Comparison of ENCODE assay signal across 12 cellular contexts in genomic region chr17:28763137-28763799, GRCh38. TPM values are rescaled to one million over a fixed set of nuclear protein-coding genes. Genes with fewer than 3 reads are reported as not detected.
DNase-seq lines count a peak whose midpoint lies in the region; ATAC-seq, FAIRE-seq and TF ChIP-seq lines count a peak whose summit lies in the region.
"Had no signal": no experiment of that assay in that cellular context is flagged by ENCODE, and none has a peak within 500 bp of the region (broad histone marks: within the 10 kb centered on the region; RNA-seq: fewer than 3 reads in every experiment).

No MANE protein-coding gene starts in this region.

- no peaks in the 10 kb centered on the region for H3K9me3 Mint-ChIP-seq in WTC11
- H3K9me3 Mint-ChIP-seq: activated naive CD4-positive, alpha-beta T cell treated with anti-CD3 and anti-CD28 coated beads, Interleukin-2, amount 10 ng/mL, durations not matched to agents 7 days and 5 days had no signal

- H3K9me3 ChIP-seq in uterus = no peaks in the 10 kb centered on the region
- no peaks in the 10 kb centered on the region for H3K9me3 ChIP-seq in ovary
- H3K9me3 ChIP-seq: heart left ventricle, MG63 had no signal

- TF ChIP-seq EP300 in ovary (IDR thresholded peaks at IDR 0.05) = no peak

- FAIRE-seq in GM12891 (lab: Jason Lieb, UNC) = peak; percentile 72

- no peak for TF ChIP-seq POLR2A in GM12891 (IDR thresholded peaks at IDR 0.05; ENCODE audit: low read depth, low read length)
- no peak for TF ChIP-seq POLR2A in uterus (IDR thresholded peaks at IDR 0.05)
- TF ChIP-seq POLR2A in ovary (IDR thresholded peaks at IDR 0.05) = no peak

- TF ChIP-seq CTCF in WTC11 (IDR thresholded peaks at IDR 0.05) (no peak), omental fat pad (IDR thresholded peaks at IDR 0.05) (no peak), uterus (IDR thresholded peaks at IDR 0.05) (no peak), RWPE1 (conservative IDR thresholded peaks at IDR 0.05; ENCODE audit: low read depth) (no peak), ovary (IDR thresholded peaks at IDR 0.05) (no peak)

- H3K4me1 ChIP-seq in uterus = no peaks in the 10 kb centered on the region
- no peaks in the 10 kb centered on the region for H3K4me1 ChIP-seq in ovary (ENCODE audit: insufficient read depth)

- 85 to 91% (median 90%) methylated on average over 1 of the region's 1 CpG for WGBS in ovary, 3 donors

- H3K27ac Mint-ChIP-seq in WTC11 = peak overlapping the region; percentile 54

- no peaks in the 10 kb centered on the region for H3K36me3 ChIP-seq in uterus
- no peaks in the 10 kb centered on the region for H3K36me3 ChIP-seq in ovary

- intact Hi-C loops in uterus (cut with DNase I; ENCODE audit: low total_unique reads) = loop anchor here (10.0 kb wide), 2 partner anchors 92 to 132 kb away; partner anchors contain the start of genes ERAL1 and FLOT2
- intact Hi-C loops in ovary (cut with DNase I) = loop anchor here in 3 of 4 donors (5.0 to 10.0 kb wide), 3 partner anchors 92 to 152 kb away; partner anchors contain the start of genes DHRS13 (in 1 of the 3) and ERAL1 (in 1 of the 3)

- no peak overlapping the region for H3K27ac ChIP-seq in uterus
- no peak overlapping the region for H3K27ac ChIP-seq in RWPE1
- no peak overlapping the region for H3K27ac ChIP-seq in ovary
- H3K27ac ChIP-seq: coronary artery, heart left ventricle had no signal

- H3K27me3 ChIP-seq in uterus (no peaks in the 10 kb centered on the region), ovary (no peaks in the 10 kb centered on the region)
- H3K27me3 ChIP-seq: heart left ventricle, MG63 had no signal

- H3K4me3 ChIP-seq in uterus = no peak overlapping the region
- no peak overlapping the region for H3K4me3 ChIP-seq in ovary
- H3K4me3 ChIP-seq: coronary artery, heart left ventricle, MG63 had no signal

- DNase-seq in GM12891 (ENCODE audit: insufficient read length, low spot score) = no peak
- no peak for DNase-seq in WTC11 (ENCODE audit: low spot score)
- no peak for DNase-seq in omental fat pad (ENCODE audit: low spot score)
- DNase-seq in uterus = no peak
- DNase-seq in globus pallidus (ENCODE audit: low spot score) = no peak
- no peak for DNase-seq in RWPE1 (ENCODE audit: low spot score)
- DNase-seq in ovary = no peak

- H3K36me3 Mint-ChIP-seq in WTC11 = peaks cover 35% of the 10 kb centered on the region

- peaks cover 54% of the 10 kb centered on the region for H3K4me1 Mint-ChIP-seq in WTC11

- CTCF ChIA-PET in WTC11 (lab: Charles Lee) (interaction anchor here (0.6 to 6.5 kb wide), 53 partner anchors 10 to 858 kb away, joined by 3 to 147 read pairs (median 8); partner anchors contain the start of genes BLTP2, ERAL1, FAM222B and FLOT2), RWPE1 (lab: Yijun Ruan, JAX) (interaction anchor here (0.6 to 4.2 kb wide), 22 partner anchors 8 to 190 kb away, joined by 3 to 25 read pairs (median 5); partner anchors contain the start of genes DHRS13, FAM222B and TLCD1)

- POLR2A ChIA-PET in WTC11 (lab: Charles Lee) (interaction anchor here (0.6 to 2.0 kb wide), 5 partner anchors 11 to 107 kb away, joined by 3 to 9 read pairs (median 3); no protein-coding TSS in a partner anchor), RWPE1 (lab: Yijun Ruan, JAX; ENCODE audit: low non-redundant PET) (interaction anchor here (0.5 kb wide), 1 partner anchor 50 kb away, joined by 8 read pairs; no protein-coding TSS in a partner anchor)

- no peak overlapping the region for H3K4me3 Mint-ChIP-seq in WTC11
- H3K4me3 Mint-ChIP-seq: activated naive CD4-positive, alpha-beta T cell treated with anti-CD3 and anti-CD28 coated beads, Interleukin-2, amount 10 ng/mL, durations not matched to agents 7 days and 5 days had no signal

- no peaks in the 10 kb centered on the region for H3K27me3 Mint-ChIP-seq in WTC11 (ENCODE audit: low read depth)
- H3K27me3 Mint-ChIP-seq: activated naive CD4-positive, alpha-beta T cell treated with anti-CD3 and anti-CD28 coated beads, Interleukin-2, amount 10 ng/mL, durations not matched to agents 7 days and 5 days had no signal

- ATAC-seq in GM21447 (IDR thresholded peaks at IDR 0.05; ENCODE audit: unreplicated experiment) (peak; percentile 56), WTC11 (no peak), omental fat pad (ENCODE audit: low FRiP score) (peak; percentile 30)

TF ChIP-seq in GM12891, 5 proteins besides CTCF, POLR2A, EP300 and RAD21:
- TF ChIP-seq TAF1 (IDR thresholded peaks at IDR 0.05; ENCODE audit: low read depth, low read length) (no peak), PAX5 (IDR thresholded peaks at IDR 0.05; ENCODE audit: insufficient read depth, low read length, severe bottlenecking) (no peak), POU2F2 (IDR thresholded peaks at IDR 0.05; ENCODE audit: low read depth, low read length) (no peak), SPI1 (IDR thresholded peaks at IDR 0.05; ENCODE audit: low read depth, low read length) (no peak), POLR2AphosphoS5 (IDR thresholded peaks at IDR 0.05; ENCODE audit: low read depth, low read length) (no peak)
TF ChIP-seq in GM12891: peak in this region for 0.

TF ChIP-seq in WTC11, 78 proteins besides CTCF, POLR2A, EP300 and RAD21 (continues in another document):
- TF ChIP-seq ZNF423 (CRISPR knock-in tag; IDR thresholded peaks at IDR 0.05) (no peak), CREM (CRISPR knock-in tag; IDR thresholded peaks at IDR 0.05) (no peak), USF2 (CRISPR knock-in tag; IDR thresholded peaks at IDR 0.05) (no peak), ATF6 (CRISPR knock-in tag; IDR thresholded peaks at IDR 0.05) (no peak), CREB1 (CRISPR knock-in tag; IDR thresholded peaks at IDR 0.05) (no peak), OVOL2 (CRISPR knock-in tag; IDR thresholded peaks at IDR 0.05; ENCODE audit: borderline replicate concordance) (no peak)

RNA-seq across cellular contexts. Expression of gene TRAF4, which starts 19.5 kb away (rescaled TPM):
- 99.4 TPM for polyA plus RNA-seq in GM12891 (2012; ENCODE audit: low read depth, missing spikeins)
- total RNA-seq in WTC11 (2021) (192 to 268 TPM (median 192 TPM) in 3 replicates), omental fat pad (10 to 100 TPM in 2 of 4 donors, 1 to 10 TPM in 2; 8.4 to 66.7 (median 30.7) TPM), uterus (10 to 100 TPM in 2 of 4 donors, under 1 TPM in 2; under 0.01 to 22.4 (median 11.4) TPM), ovary (10 to 100 TPM; 12.9 to 61.3 (median 18.8) TPM)
- polyA plus RNA-seq in ovary = 1 to 10 TPM; 3.5 to 7.0 TPM

RNA-seq across cellular contexts. Expression of gene NEK8, which starts 34.7 kb away (rescaled TPM):
- polyA plus RNA-seq in GM12891 (2012; ENCODE audit: low read depth, missing spikeins) = 7.2 TPM
- 17.9 to 25.0 TPM (median 18.6 TPM) in 3 replicates for total RNA-seq in WTC11 (2021)
- 1 to 10 TPM; 1.9 to 3.4 (median 2.5) TPM for total RNA-seq in omental fat pad
- 1 to 10 TPM in 3 of 4 donors, not detected in 1; 1.2 to 5.0 (median 1.3) TPM for total RNA-seq in uterus
- 1 to 10 TPM; 2.3 to 8.3 (median 3.4) TPM for total RNA-seq in ovary
- polyA plus RNA-seq in ovary = 1 to 10 TPM; 1.9 to 2.2 TPM

RNA-seq across cellular contexts. Expression of gene TLCD1, which starts 37.2 kb away (rescaled TPM):
- 10.3 TPM for polyA plus RNA-seq in GM12891 (2012; ENCODE audit: low read depth, missing spikeins)
- total RNA-seq in WTC11 (2021) (36.0 to 41.2 TPM (median 36.5 TPM) in 3 replicates), omental fat pad (1 to 10 TPM in 3 of 4 donors, not detected in 1; 2.1 to 5.2 (median 3.6) TPM), uterus (1 to 10 TPM in 2 of 4 donors, not detected in 2; 1.3 to 1.4 TPM), ovary (1 to 10 TPM in 6 of 7 donors, not detected in 1; 1.3 to 7.0 (median 1.6) TPM)
- polyA plus RNA-seq in ovary = 1 to 10 TPM in 1 of 2 donors, under 1 TPM in 1; 0.75 to 5.1 TPM

RNA-seq across cellular contexts. Expression of gene RPL23A, which starts 43.5 kb away (rescaled TPM):
- polyA plus RNA-seq in GM12891 (2012; ENCODE audit: low read depth, missing spikeins) = 3,809 TPM
- total RNA-seq in WTC11 (2021) = 1,832 to 2,055 TPM (median 2,048 TPM) in 3 replicates
- 100 to 1,000 TPM; 568 to 719 (median 636) TPM for total RNA-seq in omental fat pad
- total RNA-seq in uterus = 1,000 to 10,000 TPM in 2 of 4 donors, 100 to 1,000 TPM in 2; 244 to 1,659 (median 911) TPM
- 1,000 to 10,000 TPM; 1,369 to 3,979 (median 2,659) TPM for total RNA-seq in ovary
- 1,000 to 10,000 TPM; 2,997 to 3,153 TPM for polyA plus RNA-seq in ovary

RNA-seq across cellular contexts. Expression of gene RAB34, which starts 45.6 kb away (rescaled TPM):
- polyA plus RNA-seq in GM12891 (2012; ENCODE audit: low read depth, missing spikeins) = 5.3 TPM
- total RNA-seq in WTC11 (2021) (153 to 181 TPM (median 162 TPM) in 3 replicates), omental fat pad (100 to 1,000 TPM in 2 of 4 donors, 10 to 100 TPM in 2; 90.4 to 112 (median 101) TPM), uterus (100 to 1,000 TPM; 113 to 411 (median 126) TPM), ovary (100 to 1,000 TPM; 149 to 222 (median 169) TPM)
- polyA plus RNA-seq in ovary = 100 to 1,000 TPM; 196 to 208 TPM
